In the genomic region with DNA sequence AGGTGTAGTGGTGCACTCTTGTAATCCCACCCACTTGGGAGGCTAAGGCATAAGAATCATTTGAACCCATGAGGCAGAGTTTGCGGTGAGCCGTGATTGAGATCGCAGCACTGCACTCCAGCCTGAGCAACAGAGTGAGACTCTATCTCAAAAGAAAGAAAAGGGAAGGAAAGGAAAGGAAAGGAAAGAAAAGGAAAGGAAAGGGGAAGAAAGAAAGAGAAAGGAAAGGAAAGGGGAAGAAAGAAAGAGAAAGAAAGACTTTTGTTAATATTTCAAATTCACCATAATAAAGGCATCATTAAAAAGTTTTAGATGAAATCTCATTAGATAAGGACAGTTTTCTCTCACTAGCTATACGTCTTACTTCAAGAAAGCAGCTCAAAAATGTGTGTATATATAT, we compare ENCODE assay signal across 24 cellular contexts.
"Had no signal": no experiment of that assay in that cellular context is flagged by ENCODE, and none has a peak within 500 bp of the region (broad histone marks: within the 10 kb centered on the region; RNA-seq: fewer than 3 reads in every experiment).

No MANE protein-coding gene starts in this region.

- H3K9me3 Mint-ChIP-seq: mesothelial cell of epicardium had no signal

- H3K4me3 Mint-ChIP-seq: mesothelial cell of epicardium, naive B cell had no signal

- DNase-seq: dermis blood vessel endothelial cell; dorsolateral prefrontal cortex; effector CD4-positive, alpha-beta T cell; effector memory CD4-positive, alpha-beta T cell; erythroblast; esophagus squamous epithelium; foreskin fibroblast; foreskin melanocyte; gastrocnemius medialis; glutamatergic neuron; head of caudate nucleus; heart right ventricle; hippocampal formation; left cardiac atrium; left lung; left ventricle myocardium superior; lower lobe of right lung; mesenchymal stem cell; mucosa of descending colon; naive B cell had no signal

- H3K27me3 ChIP-seq: dorsolateral prefrontal cortex, esophagus squamous epithelium, gastrocnemius medialis, heart right ventricle, left lung had no signal

- H3K36me3 ChIP-seq: esophagus squamous epithelium, gastrocnemius medialis, heart right ventricle, left lung, lower lobe of right lung had no signal

- H3K9me3 ChIP-seq: esophagus squamous epithelium, gastrocnemius medialis, heart right ventricle, left lung, lower lobe of right lung, mucosa of descending colon had no signal

- H3K36me3 Mint-ChIP-seq: mesothelial cell of epicardium, naive B cell had no signal

- H3K4me3 ChIP-seq: coronary artery, dorsolateral prefrontal cortex, esophagus squamous epithelium, gastrocnemius medialis, heart right ventricle, left lung, lower lobe of right lung, mucosa of descending colon had no signal

- H3K27ac Mint-ChIP-seq: mesothelial cell of epicardium, naive B cell had no signal

- H3K27me3 Mint-ChIP-seq: naive B cell had no signal

- ATAC-seq: esophagus mucosa, gastrocnemius medialis, heart right ventricle, left cardiac atrium, left lung, left ventricle myocardium superior, lower lobe of right lung, mucosa of descending colon had no signal

- H3K27ac ChIP-seq: coronary artery, dorsolateral prefrontal cortex, epithelial cell of prostate, esophagus squamous epithelium, gastrocnemius medialis, heart right ventricle, left lung, lower lobe of right lung had no signal

- H3K4me1 Mint-ChIP-seq: naive B cell had no signal
